Comparison of ENCODE assay signal across 19 cellular contexts in the genomic region with DNA sequence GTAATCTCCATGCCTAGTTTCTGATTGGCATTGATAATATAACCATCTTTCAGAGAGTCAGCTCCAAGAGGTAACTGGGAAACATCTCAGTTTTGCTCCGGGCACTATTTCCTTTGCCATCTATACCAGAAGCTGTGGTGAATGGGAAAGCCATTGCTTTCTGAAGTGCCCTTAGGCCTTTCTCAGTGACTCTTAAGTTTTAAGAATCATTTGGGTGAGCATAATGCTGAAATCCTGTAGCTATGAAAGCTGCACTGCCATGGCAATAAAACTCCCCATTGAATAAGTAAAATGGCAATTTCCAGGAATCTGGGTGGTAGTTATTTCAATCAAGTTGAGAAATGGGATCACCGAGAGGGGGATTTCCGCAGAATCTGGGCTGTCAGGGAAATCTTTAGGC. TPM values are rescaled to one million over a fixed set of nuclear protein-coding genes. Genes with fewer than 3 reads are reported as not detected.
DNase-seq lines count a peak whose midpoint lies in the region; ATAC-seq and TF ChIP-seq lines count a peak whose summit lies in the region.
"Had no signal": no experiment of that assay in that cellular context is flagged by ENCODE, and none has a peak within 500 bp of the region (broad histone marks: within the 10 kb centered on the region; RNA-seq: fewer than 3 reads in every experiment).

No MANE protein-coding gene starts in this region.

- H3K9ac ChIP-seq in PC-3 (ENCODE audit: low read length) = no peak overlapping the region

- no TSS peak for BruUV-seq in PC-3 (replicated peaks; lab: Mats Ljungman, UMichigan)

- H3K36me3 Mint-ChIP-seq in osteocyte (ENCODE audit: unreplicated experiment) = peaks cover 4% of the 10 kb centered on the region

- TF ChIP-seq CTCF in PC-3 (conservative IDR thresholded peaks at IDR 0.05; ENCODE audit: low read depth, low read length) (no peak), osteocyte (IDR thresholded peaks at IDR 0.05) (no peak)

- H3K4me3 ChIP-seq in ACC112 (ENCODE audit: low read depth, low read length) (no peak overlapping the region), PC-3 (ENCODE audit: low read length) (no peak overlapping the region), HAP-1 (no peak overlapping the region)

- H3K4me1 ChIP-seq in ACC112 (ENCODE audit: control insufficient read depth, insufficient read depth, low read length, unreplicated experiment) = peaks cover 54% of the 10 kb centered on the region
- H3K4me1 ChIP-seq in PC-3 (ENCODE audit: insufficient read depth, low read length) = peaks cover 49% of the 10 kb centered on the region
- peaks cover 30% of the 10 kb centered on the region for H3K4me1 ChIP-seq in HAP-1

- CTCF ChIA-PET in PC-3 (lab: Charles Lee) = interaction anchor here (1.2 to 2.3 kb wide), 2 partner anchors 12 to 15 kb away, joined by 4 to 7 read pairs; no protein-coding TSS in a partner anchor

- H3F3A ChIP-seq in PC-3 (ENCODE audit: low read length, unreplicated experiment) = peaks cover 10% of the 10 kb centered on the region

- H3K4me2 ChIP-seq in PC-3 (ENCODE audit: low read length) = peak overlapping the region; percentile 84

- no peaks in the 10 kb centered on the region for H3K9me3 ChIP-seq in PC-3 (ENCODE audit: low read length)
- no peaks in the 10 kb centered on the region for H3K9me3 ChIP-seq in HAP-1

- no peaks in the 10 kb centered on the region for H3K27me3 Mint-ChIP-seq in osteocyte (ENCODE audit: unreplicated experiment)
- H3K27me3 Mint-ChIP-seq: stimulated activated naive B cell treated with anti-CD40 and anti-IgM and Interleukin-4, amounts not matched to agents 10 μg/mL and 1 μg/mL and 100 μg/mL, for 72 hours had no signal

- peaks cover 50% of the 10 kb centered on the region for H3K79me2 ChIP-seq in ACC112 (ENCODE audit: control insufficient read depth, insufficient read depth, low read length, unreplicated experiment)
- H3K79me2 ChIP-seq in PC-3 (ENCODE audit: low read length) = peaks cover 84% of the 10 kb centered on the region

- ATAC-seq in PC-3 = no peak
- ATAC-seq: stimulated activated naive B cell treated with anti-CD40 and anti-IgM and Interleukin-4, amounts not matched to agents 10 μg/mL and 1 μg/mL and 100 μg/mL, for 72 hours had no signal

- in situ Hi-C loops in HAP-1 (cut with MboI; ENCODE audit: low sequenced_read_pairs) = no loop called here
- in situ Hi-C loops in KBM-7 (cut with MboI; ENCODE audit: low pct_unique_long_range_greater_than_20kb, low sequenced_read_pairs) = no loop called here

- no peaks in the 10 kb centered on the region for H3K27me3 ChIP-seq in ACC112 (ENCODE audit: insufficient read depth, low read length)
- H3K27me3 ChIP-seq in PC-3 (ENCODE audit: low read length) = no peaks in the 10 kb centered on the region
- no peaks in the 10 kb centered on the region for H3K27me3 ChIP-seq in HAP-1 (ENCODE audit: low read depth)

- H3K9me2 ChIP-seq in PC-3 (replicated peaks; ENCODE audit: low read length) = no peaks in the 10 kb centered on the region

- peak overlapping the region; percentile 25 for H3K27ac Mint-ChIP-seq in osteocyte (ENCODE audit: unreplicated experiment)
- H3K27ac Mint-ChIP-seq: activated T-helper 1 cell treated with anti-CD3 and anti-CD28 coated beads, Interleukin-12 subunit alpha, Interleukin-12 subunit beta, Interleukin-2, Interleukin-4 antibody, amounts not matched to agents 30 ng/mL and 10 ng/mL and 1 ng/mL, durations not matched to agents 14 hours and 24 hours and 36 hours; stimulated activated naive B cell treated with anti-CD40 and anti-IgM and Interleukin-4, amounts not matched to agents 10 μg/mL and 1 μg/mL and 100 μg/mL, for 72 hours had no signal

- H3K4me3 Mint-ChIP-seq in osteocyte (ENCODE audit: unreplicated experiment) = no peak overlapping the region
- H3K4me3 Mint-ChIP-seq: activated T-helper 1 cell treated with anti-CD3 and anti-CD28 coated beads, Interleukin-12 subunit alpha, Interleukin-12 subunit beta, Interleukin-2, Interleukin-4 antibody, amounts not matched to agents 30 ng/mL and 10 ng/mL and 1 ng/mL, durations not matched to agents 14 hours and 24 hours and 36 hours; stimulated activated naive B cell treated with anti-CD40 and anti-IgM and Interleukin-4, amounts not matched to agents 10 μg/mL and 1 μg/mL and 100 μg/mL, for 72 hours had no signal

- peaks cover 3% of the 10 kb centered on the region for H3K9me3 Mint-ChIP-seq in osteocyte (ENCODE audit: unreplicated experiment)
- H3K9me3 Mint-ChIP-seq: activated T-helper 1 cell treated with anti-CD3 and anti-CD28 coated beads, Interleukin-12 subunit alpha, Interleukin-12 subunit beta, Interleukin-2, Interleukin-4 antibody, amounts not matched to agents 30 ng/mL and 10 ng/mL and 1 ng/mL, durations not matched to agents 14 hours and 24 hours and 36 hours; stimulated activated naive B cell treated with anti-CD40 and anti-IgM and Interleukin-4, amounts not matched to agents 10 μg/mL and 1 μg/mL and 100 μg/mL, for 72 hours had no signal

- DNase-seq in PC-3 (no peak), epithelial cell of prostate (ENCODE audit: low read depth, low spot score) (no peak), osteocyte (ENCODE audit: extremely low spot score, unreplicated experiment) (no peak), HAP-1 (ENCODE audit: low spot score in 2 of 2) (no peak), KBM-7 (no peak), NCI-H526 treated with DMSO at 0.1 percent for 48 hours (lab: John Stamatoyannopoulos, UW) (no peak)
- DNase-seq in activated CD8-positive, alpha-beta memory T cell treated with anti-CD3 and anti-CD28 coated beads, Interleukin-2, amount 50 U/mL, for 48 hours = no peak
- DNase-seq: ACHN; activated CD4-positive, alpha-beta T cell treated with anti-CD3 and anti-CD28 coated beads, Interleukin-2, amount 50 U/mL, for 4 hours; aorta; COR-L47; foreskin fibroblast; NCI-H2107; SIG-M5; stimulated activated CD4-positive, alpha-beta T cell treated with anti-CD3 and anti-CD28 coated beads, Interleukin-4, amount 100 ng/mL, for 24 hours; stimulated activated naive B cell treated with anti-CD40 and anti-IgM and Interleukin-4, amounts not matched to agents 10 μg/mL and 1 μg/mL and 100 μg/mL, for 72 hours had no signal

- intact Hi-C loops in PC-3 (cut with micrococcal nuclease) = loop anchor here (1.0 to 2.0 kb wide), 2 partner anchors 15 to 18 kb away; no protein-coding TSS in a partner anchor

- H3K27ac ChIP-seq in ACC112 (ENCODE audit: low read depth, low read length) = peak overlapping the region; percentile 38
- peak overlapping the region; percentile 82 for H3K27ac ChIP-seq in PC-3 (ENCODE audit: low read length)
- H3K27ac ChIP-seq in epithelial cell of prostate = peak overlapping the region; percentile 98
- H3K27ac ChIP-seq: HL-60 had no signal

- H2AFZ ChIP-seq in ACC112 (ENCODE audit: low read length, unreplicated experiment) = no peak overlapping the region
- H2AFZ ChIP-seq in PC-3 (ENCODE audit: low read length) = no peak overlapping the region

- H4K20me1 ChIP-seq in PC-3 (ENCODE audit: low read length) = no peaks in the 10 kb centered on the region

- H3K36me3 ChIP-seq in ACC112 (ENCODE audit: insufficient read depth, low read length) (no peaks in the 10 kb centered on the region), PC-3 (ENCODE audit: low read depth, low read length) (no peaks in the 10 kb centered on the region), HAP-1 (replicated peaks) (no peaks in the 10 kb centered on the region; the same call in 1 of the 2 replicates)

- H3K4me1 Mint-ChIP-seq in osteocyte (ENCODE audit: unreplicated experiment) = peaks cover 71% of the 10 kb centered on the region

- POLR2A ChIA-PET in PC-3 (lab: Charles Lee; ENCODE audit: unreplicated experiment) = no interaction called here

RNA-seq across cellular contexts. Expression of a gene that starts 26.9 kb away (rescaled TPM):
- 103 and 146 TPM in 2 replicates for total RNA-seq in PC-3 (2014; rRNA removed)
- 431 and 452 TPM in 2 replicates for total RNA-seq in osteocyte

Comparison
In these comparisons a context has a peak if more than half of its experiments do, and no peak if none do; other contexts are left out.
1. H3K27ac ChIP-seq: peak in every context shown above with its lines; median percentile 98 in epithelial cell of prostate; 82 in PC-3; 38 in ACC112.